In genomic region chr1:185980891-185981290, GRCh38 we compare ENCODE assay signal across 27 cellular contexts.
"Had no signal": no experiment of that assay in that cellular context is flagged by ENCODE, and none has a peak within 500 bp of the region (broad histone marks: within the 10 kb centered on the region; RNA-seq: fewer than 3 reads in every experiment).

No MANE protein-coding gene starts in this region.

- H3K27me3 Mint-ChIP-seq: progenitor cell of endocrine pancreas; stimulated activated memory B cell treated with anti-CD40 and anti-IgM and Interleukin-4, amounts not matched to agents 10 μg/mL and 1 μg/mL and 100 μg/mL, for 72 hours; type B pancreatic cell had no signal

- H3K9me3 Mint-ChIP-seq: nephron; neural progenitor cell; stimulated activated memory B cell treated with anti-CD40 and anti-IgM and Interleukin-4, amounts not matched to agents 10 μg/mL and 1 μg/mL and 100 μg/mL, for 72 hours; stimulated activated naive CD8-positive, alpha-beta T cell treated with anti-CD3 and anti-CD28 coated beads, Interleukin-15, Interleukin-2, amounts not matched to agents 100 ng/mL and 50 ng/mL, for 24 hours; type B pancreatic cell had no signal

- H3K4me3 Mint-ChIP-seq: naive thymus-derived CD4-positive, alpha-beta T cell; natural killer cell; nephron; neural progenitor cell; stimulated activated memory B cell treated with anti-CD40 and anti-IgM and Interleukin-4, amounts not matched to agents 10 μg/mL and 1 μg/mL and 100 μg/mL, for 72 hours; stimulated activated naive CD8-positive, alpha-beta T cell treated with anti-CD3 and anti-CD28 coated beads, Interleukin-15, Interleukin-2, amounts not matched to agents 100 ng/mL and 50 ng/mL, for 24 hours; type B pancreatic cell had no signal

- DNase-seq: naive thymus-derived CD4-positive, alpha-beta T cell; natural killer cell; occipital lobe; ovary; posterior cingulate gyrus; psoas muscle; right cardiac atrium; right lobe of liver; sigmoid colon; small intestine; stimulated activated CD4-positive, alpha-beta T cell treated with anti-CD3 and anti-CD28 coated beads, Interleukin-15, amount 100 ng/mL, for 24 hours; stimulated activated CD4-positive, alpha-beta T cell treated with anti-CD3 and anti-CD28 coated beads, Interleukin-2, amount 100 ng/mL, for 24 hours; stimulated activated CD4-positive, alpha-beta T cell treated with anti-CD3 and anti-CD28 coated beads, Interleukin-2, amount 100 ng/mL, for 48 hours; stimulated activated CD4-positive, alpha-beta T cell treated with anti-CD3 and anti-CD28 coated beads, Interleukin-4, amount 100 ng/mL, for 24 hours; stimulated activated naive CD4-positive, alpha-beta T cell; substantia nigra; testis; tibial artery; transverse colon; upper lobe of right lung; uterus had no signal

- H3K4me1 Mint-ChIP-seq: naive thymus-derived CD4-positive, alpha-beta T cell; natural killer cell; nephron; stimulated activated memory B cell treated with anti-CD40 and anti-IgM and Interleukin-4, amounts not matched to agents 10 μg/mL and 1 μg/mL and 100 μg/mL, for 72 hours had no signal

- H3K36me3 Mint-ChIP-seq: naive thymus-derived CD4-positive, alpha-beta T cell; natural killer cell; neural progenitor cell; stimulated activated memory B cell treated with anti-CD40 and anti-IgM and Interleukin-4, amounts not matched to agents 10 μg/mL and 1 μg/mL and 100 μg/mL, for 72 hours; type B pancreatic cell had no signal

- H3K27ac Mint-ChIP-seq: naive thymus-derived CD4-positive, alpha-beta T cell; natural killer cell; nephron; neural progenitor cell; progenitor cell of endocrine pancreas; stimulated activated memory B cell treated with anti-CD40 and anti-IgM and Interleukin-4, amounts not matched to agents 10 μg/mL and 1 μg/mL and 100 μg/mL, for 72 hours; stimulated activated naive CD8-positive, alpha-beta T cell treated with anti-CD3 and anti-CD28 coated beads, Interleukin-15, Interleukin-2, amounts not matched to agents 100 ng/mL and 50 ng/mL, for 24 hours; type B pancreatic cell had no signal

- ATAC-seq: naive thymus-derived CD4-positive, alpha-beta T cell; natural killer cell; psoas muscle; right cardiac atrium; right lobe of liver; stimulated activated memory B cell treated with anti-CD40 and anti-IgM and Interleukin-4, amounts not matched to agents 10 μg/mL and 1 μg/mL and 100 μg/mL, for 72 hours; upper lobe of right lung had no signal
